18 cellular contexts compared by ENCODE assay signal in genomic region chr9:79917417-79917816, GRCh38.
"Had no signal": no experiment of that assay in that cellular context is flagged by ENCODE, and none has a peak within 500 bp of the region (broad histone marks: within the 10 kb centered on the region; RNA-seq: fewer than 3 reads in every experiment).

No MANE protein-coding gene starts in this region.

- ATAC-seq: activated CD8-positive, alpha-beta T cell treated with anti-CD3 and anti-CD28 coated beads for 36 hours; activated naive CD8-positive, alpha-beta T cell treated with anti-CD3 and anti-CD28 coated beads, Interleukin-2, amount 50 U/mL, for 24 hours; esophagus mucosa; mucosa of descending colon; naive thymus-derived CD8-positive, alpha-beta T cell had no signal

- DNase-seq: activated CD4-positive, alpha-beta T cell treated with anti-CD3 and anti-CD28 coated beads, Interleukin-2, amount 10 ng/mL, durations not matched to agents 24 days and 14 days; activated CD8-positive, alpha-beta T cell treated with anti-CD3 and anti-CD28 coated beads for 36 hours; activated naive CD4-positive, alpha-beta T cell treated with anti-CD3 and anti-CD28 coated beads, Interleukin-2, amount 10 ng/mL, durations not matched to agents 7 days and 5 days; activated naive CD8-positive, alpha-beta T cell treated with anti-CD3 and anti-CD28 coated beads, Interleukin-2, amount 50 U/mL, for 24 hours; activated T-cell treated with anti-CD3 and anti-CD28 coated beads, Interleukin-2, amount 50 U/mL, for 1 hour; anterior cingulate cortex; cerebellar nuclear complex; cortex of kidney; foreskin fibroblast; mesenchymal stem cell; mucosa of descending colon; naive thymus-derived CD8-positive, alpha-beta T cell; sigmoid colon; stimulated activated CD4-positive, alpha-beta T cell treated with anti-CD3 and anti-CD28 coated beads, Interleukin-1b, Interleukin-23, amount 100 ng/mL, for 48 hours; stimulated activated naive CD4-positive, alpha-beta T cell treated with Interleukin-2 at 50 U/mL for 16 hours; substantia nigra; T1000 had no signal
